ENCODE assay signal across 30 cellular contexts in genomic region chr18:3960977-3961376, GRCh38.
"Had no signal": no experiment of that assay in that cellular context is flagged by ENCODE, and none has a peak within 500 bp of the region (broad histone marks: within the 10 kb centered on the region; RNA-seq: fewer than 3 reads in every experiment).

No MANE protein-coding gene starts in this region.

- H3K27me3 ChIP-seq: foreskin keratinocyte, gastroesophageal sphincter, heart left ventricle, hepatocyte, left lung, ovary, sigmoid colon, stomach, tibial artery, uterus had no signal

- H3K9me3 Mint-ChIP-seq: natural killer cell treated with Interleukin-12 subunit alpha and Interleukin-12 subunit beta and Interleukin-15 and Interleukin-18, amount 100 ng/mL, for 72 hours; type B pancreatic cell had no signal

- ATAC-seq: foreskin keratinocyte; gastroesophageal sphincter; heart left ventricle; left cardiac atrium; left lung; mucosa of descending colon; psoas muscle; right cardiac atrium; stimulated activated naive B cell treated with anti-CD40 and anti-IgM and Interleukin-4, amounts not matched to agents 10 μg/mL and 1 μg/mL and 100 μg/mL, for 72 hours had no signal

- H2AFZ ChIP-seq: hepatocyte had no signal

- H3K79me2 ChIP-seq: hepatocyte had no signal

- H3K4me2 ChIP-seq: hepatocyte had no signal

- H3K27ac Mint-ChIP-seq: mesothelial cell of epicardium; naive B cell; natural killer cell treated with Interleukin-12 subunit alpha and Interleukin-12 subunit beta and Interleukin-15 and Interleukin-18, amount 100 ng/mL, for 72 hours; stimulated activated naive B cell treated with anti-CD40 and anti-IgM and Interleukin-4, amounts not matched to agents 10 μg/mL and 1 μg/mL and 100 μg/mL, for 72 hours; type B pancreatic cell had no signal

- H3K36me3 Mint-ChIP-seq: naive B cell; natural killer cell treated with Interleukin-12 subunit alpha and Interleukin-12 subunit beta and Interleukin-15 and Interleukin-18, amount 100 ng/mL, for 72 hours; stimulated activated naive B cell treated with anti-CD40 and anti-IgM and Interleukin-4, amounts not matched to agents 10 μg/mL and 1 μg/mL and 100 μg/mL, for 72 hours; type B pancreatic cell had no signal

- H3K4me3 ChIP-seq: coronary artery, esophagus muscularis mucosa, gastroesophageal sphincter, heart left ventricle, hepatocyte, left lung, mucosa of descending colon, ovary, psoas muscle, sigmoid colon, stomach, tibial artery, uterus had no signal

- DNase-seq: dermis blood vessel endothelial cell; effector memory CD4-positive, alpha-beta T cell; foreskin keratinocyte; heart left ventricle; left cardiac atrium; mesenchymal stem cell; mucosa of descending colon; naive B cell; occipital lobe; ovary; posterior cingulate gyrus; psoas muscle; right cardiac atrium; sigmoid colon; stimulated activated CD4-positive, alpha-beta T cell treated with anti-CD3 and anti-CD28 coated beads, Interleukin-2, amount 100 ng/mL, for 24 hours; stimulated activated CD4-positive, alpha-beta T cell treated with anti-CD3 and anti-CD28 coated beads, Interleukin-4, amount 100 ng/mL, for 24 hours; stimulated activated naive B cell treated with anti-CD40 and anti-IgM and Interleukin-4, amounts not matched to agents 10 μg/mL and 1 μg/mL and 100 μg/mL, for 72 hours; stomach; tibial artery; uterus had no signal

- H3K4me3 Mint-ChIP-seq: mesothelial cell of epicardium; naive B cell; natural killer cell treated with Interleukin-12 subunit alpha and Interleukin-12 subunit beta and Interleukin-15 and Interleukin-18, amount 100 ng/mL, for 72 hours; stimulated activated naive B cell treated with anti-CD40 and anti-IgM and Interleukin-4, amounts not matched to agents 10 μg/mL and 1 μg/mL and 100 μg/mL, for 72 hours; type B pancreatic cell had no signal

- H3K9me3 ChIP-seq: esophagus muscularis mucosa, gastroesophageal sphincter, left lung, mucosa of descending colon, ovary, psoas muscle, sigmoid colon, stomach, tibial artery, uterus had no signal

- FAIRE-seq: endothelial cell of umbilical vein, islet of Langerhans had no signal

- H3K27me3 Mint-ChIP-seq: type B pancreatic cell had no signal

- H3K4me1 ChIP-seq: esophagus muscularis mucosa, foreskin keratinocyte, gastroesophageal sphincter, left lung, psoas muscle, sigmoid colon, stomach, tibial artery, uterus had no signal

- H3K36me3 ChIP-seq: esophagus muscularis mucosa, gastroesophageal sphincter, heart left ventricle, left lung, ovary, sigmoid colon, stomach, tibial artery, uterus had no signal

- H3K4me1 Mint-ChIP-seq: naive B cell; stimulated activated naive B cell treated with anti-CD40 and anti-IgM and Interleukin-4, amounts not matched to agents 10 μg/mL and 1 μg/mL and 100 μg/mL, for 72 hours had no signal

- H3K27ac ChIP-seq: coronary artery, esophagus muscularis mucosa, foreskin keratinocyte, gastroesophageal sphincter, heart left ventricle, hepatocyte, left lung, ovary, psoas muscle, sigmoid colon, stomach, tibial artery, uterus had no signal
